17 cellular contexts compared by ENCODE assay signal in genomic region chr7:100013328-100013676, GRCh38. TPM values are rescaled to one million over a fixed set of nuclear protein-coding genes. Genes with fewer than 3 reads are reported as not detected.
DNase-seq lines count a peak whose midpoint lies in the region; ATAC-seq and TF ChIP-seq lines count a peak whose summit lies in the region.
"Had no signal": no experiment of that assay in that cellular context is flagged by ENCODE, and none has a peak within 500 bp of the region (broad histone marks: within the 10 kb centered on the region; RNA-seq: fewer than 3 reads in every experiment).

No MANE protein-coding gene starts in this region.

- no peak overlapping the region for H3K27ac ChIP-seq in OCI-LY3 (ENCODE audit: low read length)
- H3K27ac ChIP-seq: cardiac muscle cell, SJSA1 had no signal

- H3K27ac Mint-ChIP-seq in activated naive CD4-positive, alpha-beta T cell treated with anti-CD3 and anti-CD28 coated beads for 36 hours, result peak overlapping the region; percentile 68
- H3K27ac Mint-ChIP-seq in WTC11 (no peak overlapping the region), HFFc6 (no peak overlapping the region)
- H3K27ac Mint-ChIP-seq: B cell had no signal

- H3K36me3 Mint-ChIP-seq in activated naive CD4-positive, alpha-beta T cell treated with anti-CD3 and anti-CD28 coated beads for 36 hours (ENCODE audit: low read depth), result peaks cover 12% of the 10 kb centered on the region
- peaks cover 3% of the 10 kb centered on the region; the same call in 1 of the 2 replicates for H3K36me3 Mint-ChIP-seq in WTC11
- peaks cover 15% of the 10 kb centered on the region for H3K36me3 Mint-ChIP-seq in HFFc6 (ENCODE audit: low read depth)

- ATAC-seq in WTC11, result no peak

- no peaks in the 10 kb centered on the region for H3K9me3 ChIP-seq in OCI-LY3 (ENCODE audit: insufficient read depth, low read length)
- H3K9me3 ChIP-seq: mucosa of descending colon, SJSA1 had no signal

- DNase-seq in DMS53 treated with DMSO at 0.1 percent for 48 hours (lab: John Stamatoyannopoulos, UW; ENCODE audit: unreplicated experiment), result peak; percentile 80
- peak; percentile 81 for DNase-seq in activated naive CD4-positive, alpha-beta T cell treated with anti-CD3 and anti-CD28 coated beads for 36 hours
- DNase-seq in stimulated activated CD4-positive, alpha-beta T cell treated with anti-CD3 and anti-CD28 coated beads, Interleukin-12 subunit alpha, Interleukin-12 subunit beta, amount 100 ng/mL, for 4 hours, result peak; percentile 18
- DNase-seq in WTC11 (ENCODE audit: low spot score), result no peak
- no peak for DNase-seq in HFFc6
- DNase-seq in foreskin fibroblast, result no peak
- DNase-seq in NCI-H82 (lab: John Stamatoyannopoulos, UW), result no peak
- DNase-seq: GOT3; Kasumi-1; NCI-H187 treated with DMSO at 0.1 percent for 48 hours; NCI-H748 treated with DMSO at 0.1 percent for 48 hours; stimulated activated naive CD4-positive, alpha-beta T cell had no signal

- peaks cover 12% of the 10 kb centered on the region for H3K4me1 ChIP-seq in OCI-LY3 (ENCODE audit: low read length)

- H3K9ac ChIP-seq in OCI-LY3 (ENCODE audit: low read length), result no peak overlapping the region

- no peaks in the 10 kb centered on the region for H3K27me3 Mint-ChIP-seq in activated naive CD4-positive, alpha-beta T cell treated with anti-CD3 and anti-CD28 coated beads for 36 hours (ENCODE audit: low read depth)
- H3K27me3 Mint-ChIP-seq in WTC11 (ENCODE audit: low read depth) (peaks cover 5% of the 10 kb centered on the region), HFFc6 (ENCODE audit: insufficient read depth) (no peaks in the 10 kb centered on the region; the same call in 1 of the 2 replicates)

- peaks cover 29% of the 10 kb centered on the region for H3K79me2 ChIP-seq in OCI-LY3 (ENCODE audit: low read length)

- peak overlapping the region; percentile 54; the same call in 1 of the 2 replicates for H2AFZ ChIP-seq in OCI-LY3 (ENCODE audit: low read depth, low read length)

- H3K9me3 Mint-ChIP-seq in activated naive CD4-positive, alpha-beta T cell treated with anti-CD3 and anti-CD28 coated beads for 36 hours, result no peaks in the 10 kb centered on the region
- H3K9me3 Mint-ChIP-seq in WTC11 (no peaks in the 10 kb centered on the region), HFFc6 (no peaks in the 10 kb centered on the region)

- H4K20me1 ChIP-seq in OCI-LY3 (ENCODE audit: insufficient read depth, low read length), result 0 out of 2 replicates have a peak, but pooled peaks cover 4% of the 10 kb centered on the region

- H3K4me3 ChIP-seq in OCI-LY3 (ENCODE audit: low read length), result no peak overlapping the region
- H3K4me3 ChIP-seq in foreskin fibroblast (ENCODE audit: low read depth in 1 of 2, low read length in 2 of 2), result no peak overlapping the region
- H3K4me3 ChIP-seq: cardiac muscle cell, mucosa of descending colon, SJSA1 had no signal

- intact Hi-C loops in activated naive CD4-positive, alpha-beta T cell treated with anti-CD3 and anti-CD28 coated beads for 36 hours (cut with micrococcal nuclease), result loop anchor here (1.0 to 10.0 kb wide), 4 partner anchors 8 to 459 kb away; partner anchors contain the start of genes FAM200A, ZNF3, ZNF655 and ZSCAN21

- H3K27me3 ChIP-seq in OCI-LY3 (ENCODE audit: low read depth, low read length), result no peaks in the 10 kb centered on the region
- H3K27me3 ChIP-seq: SJSA1 had no signal

- no peak overlapping the region for H3K4me3 Mint-ChIP-seq in activated naive CD4-positive, alpha-beta T cell treated with anti-CD3 and anti-CD28 coated beads for 36 hours
- H3K4me3 Mint-ChIP-seq in WTC11 (no peak overlapping the region), HFFc6 (no peak overlapping the region)
- H3K4me3 Mint-ChIP-seq: B cell had no signal

- H3K36me3 ChIP-seq in OCI-LY3 (replicated peaks; ENCODE audit: low read depth, low read length), result peaks cover 5% of the 10 kb centered on the region
- H3K36me3 ChIP-seq: cardiac muscle cell had no signal

- TF ChIP-seq CTCF in OCI-LY3 (IDR thresholded peaks at IDR 0.05; ENCODE audit: low read depth, low read length), result no peak
- TF ChIP-seq CTCF in WTC11 (IDR thresholded peaks at IDR 0.05), result no peak
- TF ChIP-seq CTCF in HFFc6 (IDR thresholded peaks at IDR 0.05), result no peak
- no peak for TF ChIP-seq CTCF in foreskin fibroblast (IDR thresholded peaks at IDR 0.05; ENCODE audit: low read depth, low read length)

- CTCF ChIA-PET in activated naive CD4-positive, alpha-beta T cell treated with anti-CD3 and anti-CD28 coated beads for 36 hours (lab: Charles Lee), result interaction anchor here (0.6 to 1.8 kb wide), 2 partner anchors 22 to 40 kb away, joined by 7 to 11 read pairs; no protein-coding TSS in a partner anchor
- CTCF ChIA-PET in WTC11 (lab: Charles Lee), result no interaction called here

- POLR2A ChIA-PET in WTC11 (lab: Charles Lee), result no interaction called here

- H3K4me2 ChIP-seq in OCI-LY3 (ENCODE audit: low read length), result no peak overlapping the region

- H3K4me1 Mint-ChIP-seq in activated naive CD4-positive, alpha-beta T cell treated with anti-CD3 and anti-CD28 coated beads for 36 hours (ENCODE audit: low read depth), result peaks cover 44% of the 10 kb centered on the region
- H3K4me1 Mint-ChIP-seq in WTC11, result peaks cover 17% of the 10 kb centered on the region
- H3K4me1 Mint-ChIP-seq in HFFc6 (ENCODE audit: low read depth), result peaks cover 20% of the 10 kb centered on the region

TF ChIP-seq in WTC11, 78 proteins besides CTCF, POLR2A, EP300 and RAD21 (continues in another document):
- TF ChIP-seq ZNF416 (CRISPR knock-in tag; IDR thresholded peaks at IDR 0.05), result no peak
- no peak for TF ChIP-seq NR3C1 (CRISPR knock-in tag; conservative IDR thresholded peaks at IDR 0.05; ENCODE audit: low read depth)
- TF ChIP-seq MLX (CRISPR knock-in tag; IDR thresholded peaks at IDR 0.05), result no peak
- TF ChIP-seq SMAD4 (CRISPR knock-in tag; IDR thresholded peaks at IDR 0.05), result no peak
- no peak for TF ChIP-seq SP1 (CRISPR knock-in tag; conservative IDR thresholded peaks at IDR 0.05)
- no peak for TF ChIP-seq MXD4 (CRISPR knock-in tag; IDR thresholded peaks at IDR 0.05; ENCODE audit: borderline replicate concordance)
- TF ChIP-seq ATF2 (CRISPR knock-in tag; IDR thresholded peaks at IDR 0.05; ENCODE audit: borderline replicate concordance, low read depth), result no peak
- no peak for TF ChIP-seq CBFB (CRISPR knock-in tag; IDR thresholded peaks at IDR 0.05; ENCODE audit: low read depth)

RNA-seq across cellular contexts. Expression of gene ZKSCAN1, which starts 2.1 kb away (rescaled TPM):
- 10 to 100 TPM; 64.4 to 67.9 TPM for total RNA-seq in activated naive CD4-positive, alpha-beta T cell treated with anti-CD3 and anti-CD28 coated beads for 36 hours
- total RNA-seq in WTC11 (2021), result 46.6 to 51.8 TPM (median 47.6 TPM) in 3 replicates
- total RNA-seq in HFFc6 (2021; fragmentation: NEBNext Ultra II Directional; extraction: Animal tissue kit (Norgen Biotek cat#: 25700)), result 10 to 100 TPM; 55.9 to 77.4 (median 63.1) TPM

RNA-seq across cellular contexts. Expression of gene ZSCAN21, which starts 36.3 kb away (rescaled TPM):
- 1 to 10 TPM; 6.2 to 6.4 TPM for total RNA-seq in activated naive CD4-positive, alpha-beta T cell treated with anti-CD3 and anti-CD28 coated beads for 36 hours
- total RNA-seq in WTC11 (2021), result 25.5 to 27.2 TPM (median 26.2 TPM) in 3 replicates
- total RNA-seq in HFFc6 (2021; fragmentation: NEBNext Ultra II Directional; extraction: Animal tissue kit (Norgen Biotek cat#: 25700)), result 1 to 10 TPM; 8.2 to 9.8 (median 9.2) TPM

RNA-seq across cellular contexts. Expression of gene AZGP1, which starts 37.5 kb away (rescaled TPM):
- total RNA-seq in activated naive CD4-positive, alpha-beta T cell treated with anti-CD3 and anti-CD28 coated beads for 36 hours, result not detected
- 1.6 to 2.7 TPM (median 1.8 TPM) in 3 replicates for total RNA-seq in WTC11 (2021)
- total RNA-seq in HFFc6 (2021; fragmentation: NEBNext Ultra II Directional; extraction: Animal tissue kit (Norgen Biotek cat#: 25700)), result not detected
- total RNA-seq: B cell, cardiac muscle cell, SJSA1 had no signal

Comparison
In these comparisons a context has a peak if more than half of its experiments do, and no peak if none do; other contexts are left out.
1. DNase-seq: peak in DMS53 treated with DMSO at 0.1 percent for 48 hours (single experiment), activated naive CD4-positive, alpha-beta T cell treated with anti-CD3 and anti-CD28 coated beads for 36 hours (single experiment) and stimulated activated CD4-positive, alpha-beta T cell treated with anti-CD3 and anti-CD28 coated beads, Interleukin-12 subunit alpha, Interleukin-12 subunit beta, amount 100 ng/mL, for 4 hours (single experiment); none in WTC11 (single experiment), HFFc6 (single experiment), foreskin fibroblast (0 of 2) and NCI-H82 (single experiment).